Comparison of ENCODE assay signal across 8 cellular contexts in the genomic region with DNA sequence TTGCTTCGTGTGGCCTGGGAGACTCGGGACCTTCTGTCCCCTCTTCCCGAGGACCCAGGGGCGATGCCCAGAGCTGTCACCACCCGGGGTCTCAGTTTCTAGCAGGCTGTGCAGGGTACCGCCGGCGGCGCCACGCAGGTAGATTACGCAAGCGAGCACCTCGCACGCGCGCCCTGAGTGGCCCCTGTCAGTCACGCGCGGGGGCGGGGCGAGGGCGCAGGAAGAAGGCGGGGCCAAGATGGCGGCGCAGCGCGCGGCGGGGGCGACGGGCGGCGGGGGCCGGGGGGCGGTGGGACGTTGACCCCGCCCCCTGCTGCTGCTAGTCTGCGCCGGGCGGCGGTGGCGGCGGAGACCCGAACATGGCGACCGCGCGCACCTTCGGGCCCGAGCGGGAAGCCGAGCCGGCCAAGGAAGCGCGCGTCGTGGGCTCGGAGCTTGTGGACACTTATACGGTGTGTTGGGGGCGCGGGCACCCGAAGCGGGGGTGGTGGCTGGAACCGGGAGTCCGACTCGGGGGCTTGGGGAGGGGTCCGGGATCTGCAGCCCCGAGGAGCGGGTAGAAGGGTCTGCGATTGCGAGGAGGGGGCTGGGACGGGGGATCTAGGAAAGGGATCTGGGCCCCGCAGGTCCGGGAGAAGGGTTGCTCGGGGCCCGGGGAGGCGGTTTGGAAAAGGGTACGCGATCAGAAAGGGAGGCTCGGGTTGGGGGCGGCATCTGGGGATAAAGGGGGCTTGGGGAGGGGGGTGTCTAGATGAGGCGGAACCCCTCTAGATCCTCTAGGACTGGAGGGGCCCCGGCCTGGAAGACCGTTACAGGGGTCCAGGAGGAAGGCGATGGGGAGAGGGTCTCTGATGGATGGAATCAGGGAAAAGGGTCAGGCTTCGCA. TPM values are rescaled to one million over a fixed set of nuclear protein-coding genes. Genes with fewer than 3 reads are reported as not detected.
A peak's percentile ranks its signal among the peaks of the same experiment; 100 is the strongest.
DNase-seq lines count a peak whose midpoint lies in the region; ATAC-seq and TF ChIP-seq lines count a peak whose summit lies in the region.

TSS of gene NISCH (plus strand) at position 322 of the 886 bp plus-strand sequence. CDS start at position 360, 38 bp downstream.

- H3K9me3 ChIP-seq in left lung: no peaks in the 10 kb centered on the region

- H3K27me3 ChIP-seq in ACC112 (ENCODE audit: insufficient read depth, low read length) (no peaks in the 10 kb centered on the region), left lung (no peaks in the 10 kb centered on the region)

- intact Hi-C loops in activated CD4-positive, alpha-beta T cell treated with anti-CD3 and anti-CD28 coated beads, Interleukin-2, amount 10 ng/mL, durations not matched to agents 24 days and 14 days (cut with micrococcal nuclease): loop anchor here (2.0 to 10.0 kb wide), 3 partner anchors 81 to 231 kb away; partner anchors contain the start of genes GNL3, PBRM1, TLR9 and UQCC5
- intact Hi-C loops in left lung (cut with DNase I): no loop called here

- H3K4me3 ChIP-seq in ACC112 (ENCODE audit: low read depth, low read length) (peak within 1 kb of the TSS; percentile 97), coronary artery (peak within 1 kb of the TSS; percentile 91), left lung (peak within 1 kb of the TSS; percentile 54 to 72)

- H3K4me1 ChIP-seq in ACC112 (ENCODE audit: control insufficient read depth, insufficient read depth, low read length, unreplicated experiment) (peaks cover 9% of the 10 kb centered on the region), left lung (peaks cover 6 to 39% of the 10 kb centered on the region in 2 donors)

- peaks cover 28% of the 10 kb centered on the region for H3K36me3 Mint-ChIP-seq in activated CD4-positive, alpha-beta T cell treated with anti-CD3 and anti-CD28 coated beads, Interleukin-2, amount 10 ng/mL, durations not matched to agents 24 days and 14 days (ENCODE audit: low read depth)

- peaks cover 14% of the 10 kb centered on the region for H3K36me3 ChIP-seq in ACC112 (ENCODE audit: insufficient read depth, low read length)
- H3K36me3 ChIP-seq in left lung: peaks cover 0 to 27% of the 10 kb centered on the region in 2 donors

- peaks cover 28% of the 10 kb centered on the region for H3K4me1 Mint-ChIP-seq in activated CD4-positive, alpha-beta T cell treated with anti-CD3 and anti-CD28 coated beads, Interleukin-2, amount 10 ng/mL, durations not matched to agents 24 days and 14 days

- TF ChIP-seq CTCF in coronary artery (IDR thresholded peaks at IDR 0.05): no peak
- no peak for TF ChIP-seq CTCF in left lung (IDR thresholded peaks at IDR 0.05)

- H3K27ac Mint-ChIP-seq in activated CD4-positive, alpha-beta T cell treated with anti-CD3 and anti-CD28 coated beads, Interleukin-2, amount 10 ng/mL, durations not matched to agents 24 days and 14 days: peak within 1 kb of the TSS; percentile 89

- peak within 1 kb of the TSS; percentile 12; the same call in 1 of the 2 replicates for H3K27ac ChIP-seq in ACC112 (ENCODE audit: low read depth, low read length)
- H3K27ac ChIP-seq in coronary artery: peak within 1 kb of the TSS; percentile 92 to 95
- peak within 1 kb of the TSS; percentile 89 to 90 for H3K27ac ChIP-seq in left lung

- ATAC-seq in GM18520 (IDR thresholded peaks at IDR 0.05; ENCODE audit: unreplicated experiment): peak; percentile 56
- ATAC-seq in HG03060 (IDR thresholded peaks at IDR 0.05; ENCODE audit: low read depth, unreplicated experiment): peak; percentile 36
- ATAC-seq in left lung: peak; percentile 85

- H3K9me3 Mint-ChIP-seq in activated CD4-positive, alpha-beta T cell treated with anti-CD3 and anti-CD28 coated beads, Interleukin-2, amount 10 ng/mL, durations not matched to agents 24 days and 14 days: no peaks in the 10 kb centered on the region

- peaks cover 25% of the 10 kb centered on the region for H3K79me2 ChIP-seq in ACC112 (ENCODE audit: control insufficient read depth, insufficient read depth, low read length, unreplicated experiment)

- DNase-seq in NCI-H524 (lab: John Stamatoyannopoulos, UW) (peak; percentile 70 to 75), coronary artery (ENCODE audit: low spot score) (peak; percentile 89), left lung (peak; percentile 90 to 96)
- DNase-seq in activated CD4-positive, alpha-beta T cell treated with anti-CD3 and anti-CD28 coated beads, Interleukin-2, amount 10 ng/mL, durations not matched to agents 24 days and 14 days: peak; percentile 100
- DNase-seq in stimulated activated CD4-positive, alpha-beta T cell treated with anti-CD3 and anti-CD28 coated beads, Interleukin-2, amount 100 ng/mL, for 48 hours: peak; percentile 99

- peak within 1 kb of the TSS; percentile 64 for H2AFZ ChIP-seq in ACC112 (ENCODE audit: low read length, unreplicated experiment)

- H3K4me3 Mint-ChIP-seq in activated CD4-positive, alpha-beta T cell treated with anti-CD3 and anti-CD28 coated beads, Interleukin-2, amount 10 ng/mL, durations not matched to agents 24 days and 14 days: peak within 1 kb of the TSS; percentile 99

- H3K27me3 Mint-ChIP-seq in activated CD4-positive, alpha-beta T cell treated with anti-CD3 and anti-CD28 coated beads, Interleukin-2, amount 10 ng/mL, durations not matched to agents 24 days and 14 days: no peaks in the 10 kb centered on the region

RNA-seq across cellular contexts. Expression of gene NISCH, which starts in this region (rescaled TPM):
- total RNA-seq in activated CD4-positive, alpha-beta T cell treated with anti-CD3 and anti-CD28 coated beads, Interleukin-2, amount 10 ng/mL, durations not matched to agents 24 days and 14 days: 72.6 and 75.5 TPM in 2 replicates
- total RNA-seq in left lung: 100 to 1,000 TPM in 1 of 2 donors, 10 to 100 TPM in 1; 72.6 to 104 TPM

Comparison
In these comparisons a context has a peak if more than half of its experiments do, and no peak if none do; other contexts are left out.
1. Peak in every context shown above with its lines: DNase-seq, ATAC-seq, H3K4me3 ChIP-seq and H3K27ac ChIP-seq.
2. H3K27ac ChIP-seq: peak in every context shown above with its lines; median percentile 94 in coronary artery; 90 in left lung; 12 in ACC112.